In genomic region chr20:22922987-22923386, GRCh38 we compare ENCODE assay signal across 1 cellular context.
TF ChIP-seq lines count a peak whose summit lies in the region.

No MANE protein-coding gene starts in this region.

TF ChIP-seq in GM12878, 131 proteins besides CTCF, POLR2A, EP300 and RAD21 (continued from another document):
- TF ChIP-seq RAD51 (IDR thresholded peaks at IDR 0.05) (no peak), NFIC (IDR thresholded peaks at IDR 0.05; ENCODE audit: low read depth, low read length) (no peak), NR2F1 (conservative IDR thresholded peaks at IDR 0.05) (no peak), RELB (IDR thresholded peaks at IDR 0.05; ENCODE audit: low read depth) (no peak), STAT3 (IDR thresholded peaks at IDR 0.05; ENCODE audit: low read depth, low read length) (no peak), ZNF687 (IDR thresholded peaks at IDR 0.05) (0 out of 2 replicates have a peak, but pooled peaks have one; percentile 23), HSF1 (IDR thresholded peaks at IDR 0.05; ENCODE audit: low read depth, low read length) (no peak), ETV6 (conservative IDR thresholded peaks at IDR 0.05 in 1 of 2, IDR thresholded peaks at IDR 0.05 in 1 of 2; ENCODE audit: borderline replicate concordance in 1 of 2, low read depth in 1 of 2) (no peak), ATF7 (IDR thresholded peaks at IDR 0.05; ENCODE audit: low read depth) (peak; percentile 67)
TF ChIP-seq in GM12878: peak in this region for 2.
